In genomic region chr11:119694334-119694733, GRCh38 we compare ENCODE assay signal across 10 cellular contexts. TPM values are rescaled to one million over a fixed set of nuclear protein-coding genes. Genes with fewer than 3 reads are reported as not detected.
A peak's percentile ranks its signal among the peaks of the same experiment; 100 is the strongest.
DNase-seq lines count a peak whose midpoint lies in the region; ATAC-seq and TF ChIP-seq lines count a peak whose summit lies in the region.
"Had no signal": no experiment of that assay in that cellular context is flagged by ENCODE, and none has a peak within 500 bp of the region (broad histone marks: within the 10 kb centered on the region; RNA-seq: fewer than 3 reads in every experiment).

No MANE protein-coding gene starts in this region.

- DNase-seq in NCI-H1092 treated with DMSO at 0.1 percent for 48 hours (lab: John Stamatoyannopoulos, UW): peak; percentile 14
- DNase-seq in NCI-H1092 (lab: John Stamatoyannopoulos, UW): no peak
- peak; percentile 91 for DNase-seq in NB4 (ENCODE audit: low read depth)
- peak; percentile 21 for DNase-seq in choroid plexus epithelial cell (ENCODE audit: low read depth)
- no peak for DNase-seq in NCI-H2107 (lab: John Stamatoyannopoulos, UW)
- no peak for DNase-seq in omental fat pad (ENCODE audit: low spot score)
- DNase-seq: central memory CD4-positive, alpha-beta T cell; stimulated activated CD4-positive, alpha-beta T cell treated with anti-CD3 and anti-CD28 coated beads, Interleukin-4, amount 100 ng/mL, for 4 hours had no signal

- ATAC-seq in HG02623 (IDR thresholded peaks at IDR 0.05; ENCODE audit: unreplicated experiment) (no peak), omental fat pad (ENCODE audit: low FRiP score) (no peak)

- peak; percentile 21 for TF ChIP-seq CTCF in NB4 (IDR thresholded peaks at IDR 0.05; ENCODE audit: low read depth, low read length)
- peak; percentile 17 for TF ChIP-seq CTCF in choroid plexus epithelial cell (conservative IDR thresholded peaks at IDR 0.05; ENCODE audit: low read depth, low read length)
- no peak for TF ChIP-seq CTCF in omental fat pad (IDR thresholded peaks at IDR 0.05)

- H3K4me3 ChIP-seq in NB4 (ENCODE audit: low read depth, low read length) (no peak overlapping the region), choroid plexus epithelial cell (ENCODE audit: low read depth, low read length) (no peak overlapping the region), skin epidermis (no peak overlapping the region)

- no peak for TF ChIP-seq POLR2A in NB4 (IDR thresholded peaks at IDR 0.05; ENCODE audit: extremely low read depth, insufficient read length)

- peak overlapping the region in 20 of 21 experiments; percentile 44 to 92 (median 84) for H3K27ac ChIP-seq in skin epidermis

RNA-seq across cellular contexts. Expression of gene NECTIN1, which starts 34.7 kb away (rescaled TPM):
- 1 to 10 TPM; 2.2 to 4.3 (median 2.5) TPM for total RNA-seq in omental fat pad

Comparison
In these comparisons a context has a peak if more than half of its experiments do, and no peak if none do; other contexts are left out.
1. DNase-seq: peak in NCI-H1092 treated with DMSO at 0.1 percent for 48 hours (single experiment), NB4 (single experiment) and choroid plexus epithelial cell (single experiment); none in NCI-H1092 (single experiment), NCI-H2107 (single experiment) and omental fat pad (single experiment).
2. CTCF ChIP-seq: peak in NB4 (single experiment) and choroid plexus epithelial cell (single experiment); none in omental fat pad (0 of 3).